ENCODE assay signal across 19 cellular contexts in the genomic region with DNA sequence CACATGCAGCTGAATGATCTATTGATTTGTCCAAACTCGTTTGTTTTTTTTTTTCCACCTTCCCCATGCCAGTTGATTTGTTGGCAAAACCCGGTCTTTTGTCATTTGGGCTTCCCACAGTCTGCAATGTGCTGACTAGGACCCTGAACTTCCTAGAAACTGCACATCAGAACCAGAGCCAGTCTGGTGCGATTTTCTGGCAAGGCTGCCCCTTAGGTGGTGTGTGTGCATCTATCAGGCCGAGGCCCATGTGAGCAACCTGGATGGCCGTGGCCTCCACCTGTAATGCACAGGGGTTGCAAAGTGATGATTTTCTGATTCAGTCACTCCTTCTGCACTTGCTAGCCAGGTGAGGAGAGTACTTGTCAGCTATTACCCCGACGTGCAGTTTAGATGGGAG. TPM values are rescaled to one million over a fixed set of nuclear protein-coding genes. Genes with fewer than 3 reads are reported as not detected.
DNase-seq lines count a peak whose midpoint lies in the region; ATAC-seq, FAIRE-seq and TF ChIP-seq lines count a peak whose summit lies in the region.
"Had no signal": no experiment of that assay in that cellular context is flagged by ENCODE, and none has a peak within 500 bp of the region (broad histone marks: within the 10 kb centered on the region; RNA-seq: fewer than 3 reads in every experiment).

No MANE protein-coding gene starts in this region.

- H3K27me3 Mint-ChIP-seq in activated CD4-positive, alpha-beta T cell treated with anti-CD3 and anti-CD28 coated beads for 36 hours, result no peaks in the 10 kb centered on the region
- H3K27me3 Mint-ChIP-seq in activated T-helper 17 cell treated with anti-CD3 and anti-CD28 coated beads, Interleukin-2, amount 50 U/mL, for 72 hours, result no peaks in the 10 kb centered on the region
- no peaks in the 10 kb centered on the region for H3K27me3 Mint-ChIP-seq in natural killer cell (ENCODE audit: low read depth in 2 of 2)
- H3K27me3 Mint-ChIP-seq: dendritic cell treated with granulocyte-macrophage colony-stimulating factor and Interleukin-4, amounts not matched to agents 40 ng/mL and 50 ng/mL, for 4 days; progenitor cell of endocrine pancreas had no signal

- no peak overlapping the region for H3K4me3 Mint-ChIP-seq in activated CD4-positive, alpha-beta T cell treated with anti-CD3 and anti-CD28 coated beads for 36 hours
- peak overlapping the region; percentile 72 for H3K4me3 Mint-ChIP-seq in activated T-helper 17 cell treated with anti-CD3 and anti-CD28 coated beads, Interleukin-2, amount 50 U/mL, for 72 hours
- H3K4me3 Mint-ChIP-seq in natural killer cell, result no peak overlapping the region
- H3K4me3 Mint-ChIP-seq: dendritic cell treated with granulocyte-macrophage colony-stimulating factor and Interleukin-4, amounts not matched to agents 40 ng/mL and 50 ng/mL, for 4 days; nephron had no signal

- peaks cover 42% of the 10 kb centered on the region for H3K36me3 Mint-ChIP-seq in activated CD4-positive, alpha-beta T cell treated with anti-CD3 and anti-CD28 coated beads for 36 hours (ENCODE audit: low read depth)
- H3K36me3 Mint-ChIP-seq in activated T-helper 17 cell treated with anti-CD3 and anti-CD28 coated beads, Interleukin-2, amount 50 U/mL, for 72 hours (ENCODE audit: low read depth), result peaks cover 66% of the 10 kb centered on the region
- no peaks in the 10 kb centered on the region for H3K36me3 Mint-ChIP-seq in natural killer cell

- no peak for TF ChIP-seq POLR2A in GM12891 (IDR thresholded peaks at IDR 0.05; ENCODE audit: low read depth, low read length)

- FAIRE-seq in GM12891 (lab: Jason Lieb, UNC) (no peak), GM19239 (lab: Jason Lieb, UNC) (no peak)
- FAIRE-seq: bronchial epithelial cell had no signal

- POLR2A ChIA-PET in activated CD4-positive, alpha-beta T cell treated with anti-CD3 and anti-CD28 coated beads for 36 hours (lab: Charles Lee), result no interaction called here

- no peak for DNase-seq in activated CD4-positive, alpha-beta T cell treated with anti-CD3 and anti-CD28 coated beads for 36 hours
- no peak for DNase-seq in activated CD4-positive, alpha-beta T cell treated with anti-CD3 and anti-CD28 coated beads for 4 hours
- DNase-seq in GM12891 (ENCODE audit: insufficient read length, low spot score), result no peak
- no peak for DNase-seq in natural killer cell
- no peak for DNase-seq in GM19239 (ENCODE audit: insufficient read length, low spot score)
- no peak for DNase-seq in GM13977 (ENCODE audit: low spot score)
- DNase-seq: activated CD4-positive, alpha-beta T cell treated with anti-CD3 and anti-CD28 coated beads, Interleukin-2, amount 50 U/mL, for 48 hours; DMS 273 treated with DMSO at 0.1 percent for 48 hours; foreskin melanocyte; kidney glomerular epithelial cell; mesenchymal stem cell; NCI-H1417; NCI-H524 treated with DMSO at 0.1 percent for 48 hours had no signal

- no peak for ATAC-seq in activated CD4-positive, alpha-beta T cell treated with anti-CD3 and anti-CD28 coated beads for 36 hours
- no peak for ATAC-seq in activated T-helper 17 cell treated with anti-CD3 and anti-CD28 coated beads, Interleukin-2, amount 50 U/mL, for 72 hours (replicated peaks)
- ATAC-seq in natural killer cell, result no peak
- ATAC-seq in GM21515 (IDR thresholded peaks at IDR 0.05; ENCODE audit: unreplicated experiment), result no peak

- CTCF ChIA-PET in activated CD4-positive, alpha-beta T cell treated with anti-CD3 and anti-CD28 coated beads for 36 hours (lab: Charles Lee), result interaction anchor here (0.6 to 1.4 kb wide), 4 partner anchors 10 to 72 kb away, joined by 3 to 4 read pairs (median 4); no protein-coding TSS in a partner anchor

- intact Hi-C loops in activated CD4-positive, alpha-beta T cell treated with anti-CD3 and anti-CD28 coated beads for 36 hours (cut with DNase I, micrococcal nuclease), result no loop called here
- intact Hi-C loops in natural killer cell (cut with micrococcal nuclease), result no loop called here

- in situ Hi-C loops in GM13977 (cut with MboI; ENCODE audit: low pct_unique_long_range_greater_than_20kb, low sequenced_read_pairs, unreplicated experiment), result no loop called here

- H3K27ac Mint-ChIP-seq in activated CD4-positive, alpha-beta T cell treated with anti-CD3 and anti-CD28 coated beads for 36 hours, result peak overlapping the region; percentile 79
- H3K27ac Mint-ChIP-seq in activated T-helper 17 cell treated with anti-CD3 and anti-CD28 coated beads, Interleukin-2, amount 50 U/mL, for 72 hours, result peak overlapping the region; percentile 78
- H3K27ac Mint-ChIP-seq in natural killer cell, result peak overlapping the region; percentile 38 to 48
- H3K27ac Mint-ChIP-seq: dendritic cell treated with granulocyte-macrophage colony-stimulating factor and Interleukin-4, amounts not matched to agents 40 ng/mL and 50 ng/mL, for 4 days; progenitor cell of endocrine pancreas had no signal

- H3K4me1 Mint-ChIP-seq in activated CD4-positive, alpha-beta T cell treated with anti-CD3 and anti-CD28 coated beads for 36 hours, result peaks cover 95% of the 10 kb centered on the region
- peaks cover 68% of the 10 kb centered on the region for H3K4me1 Mint-ChIP-seq in activated T-helper 17 cell treated with anti-CD3 and anti-CD28 coated beads, Interleukin-2, amount 50 U/mL, for 72 hours
- H3K4me1 Mint-ChIP-seq in natural killer cell, result peaks cover 84 to 88% of the 10 kb centered on the region in 2 donors

- no peaks in the 10 kb centered on the region for H3K9me3 Mint-ChIP-seq in activated CD4-positive, alpha-beta T cell treated with anti-CD3 and anti-CD28 coated beads for 36 hours (ENCODE audit: low read depth)
- H3K9me3 Mint-ChIP-seq in activated T-helper 17 cell treated with anti-CD3 and anti-CD28 coated beads, Interleukin-2, amount 50 U/mL, for 72 hours, result no peaks in the 10 kb centered on the region
- no peaks in the 10 kb centered on the region for H3K9me3 Mint-ChIP-seq in natural killer cell
- H3K9me3 Mint-ChIP-seq: dendritic cell treated with granulocyte-macrophage colony-stimulating factor and Interleukin-4, amounts not matched to agents 40 ng/mL and 50 ng/mL, for 4 days; nephron had no signal

- TF ChIP-seq CTCF in natural killer cell (IDR thresholded peaks at IDR 0.05) (no peak), GM13977 (IDR thresholded peaks at IDR 0.05; ENCODE audit: extremely low read depth, insufficient read depth, missing control alignments) (no peak)

TF ChIP-seq in GM12891, 5 proteins besides CTCF, POLR2A, EP300 and RAD21:
- TF ChIP-seq SPI1 (IDR thresholded peaks at IDR 0.05; ENCODE audit: low read depth, low read length), result no peak
- TF ChIP-seq POLR2AphosphoS5 (IDR thresholded peaks at IDR 0.05; ENCODE audit: low read depth, low read length), result 0 out of 2 replicates have a peak, but pooled peaks have one; percentile 35

RNA-seq across cellular contexts. Expression of a gene that starts 47.8 kb away (rescaled TPM):
- 10 to 100 TPM; 84.7 to 87.5 TPM for total RNA-seq in activated CD4-positive, alpha-beta T cell treated with anti-CD3 and anti-CD28 coated beads for 36 hours
- 28.9 TPM for polyA plus RNA-seq in GM12891 (2012; ENCODE audit: low read depth, missing spikeins)
- 10 to 100 TPM; 75.4 to 85.4 TPM for total RNA-seq in activated T-helper 17 cell treated with anti-CD3 and anti-CD28 coated beads, Interleukin-2, amount 50 U/mL, for 72 hours
- total RNA-seq in natural killer cell, result 10 to 100 TPM; 34.1 to 50.8 (median 43.0) TPM
